25 cellular contexts compared by ENCODE assay signal in genomic region chr7:33807158-33807530, GRCh38.
DNase-seq lines count a peak whose midpoint lies in the region; ATAC-seq and TF ChIP-seq lines count a peak whose summit lies in the region.
"Had no signal": no experiment of that assay in that cellular context is flagged by ENCODE, and none has a peak within 500 bp of the region (broad histone marks: within the 10 kb centered on the region; RNA-seq: fewer than 3 reads in every experiment).

No MANE protein-coding gene starts in this region.

- H3K4me1 ChIP-seq in left ventricle myocardium inferior (peaks cover 21% of the 10 kb centered on the region), neural progenitor cell (peaks cover 3% of the 10 kb centered on the region), uterus (peaks cover 0 to 9% of the 10 kb centered on the region in 2 donors)

- peak overlapping the region; percentile 11 for H3K4me2 ChIP-seq in neural progenitor cell
- H3K4me2 ChIP-seq: KMS-11 had no signal

- TF ChIP-seq POLR2A in uterus (IDR thresholded peaks at IDR 0.05) = no peak

- H3K4me1 Mint-ChIP-seq in neural progenitor cell = peaks cover 10% of the 10 kb centered on the region
- H3K4me1 Mint-ChIP-seq: activated naive CD4-positive, alpha-beta T cell treated with anti-CD3 and anti-CD28 coated beads, Interleukin-2, amount 50 U/mL, for 24 hours had no signal

- H3K36me3 ChIP-seq in left ventricle myocardium inferior (no peaks in the 10 kb centered on the region), neural progenitor cell (no peaks in the 10 kb centered on the region), uterus (no peaks in the 10 kb centered on the region)
- H3K36me3 ChIP-seq: gastroesophageal sphincter, sigmoid colon had no signal

- H3K4me3 ChIP-seq in left ventricle myocardium inferior (no peak overlapping the region), neural progenitor cell (no peak overlapping the region), uterus (no peak overlapping the region)
- H3K4me3 ChIP-seq: gastroesophageal sphincter, sigmoid colon, SK-N-MC, testis had no signal

- intact Hi-C loops in left ventricle myocardium inferior (cut with micrococcal nuclease) (no loop called here), Right ventricle myocardium superior (cut with DNase I) (no loop called here), uterus (cut with DNase I; ENCODE audit: low total_unique reads) (no loop called here)

- H3K9me3 Mint-ChIP-seq in neural progenitor cell = no peaks in the 10 kb centered on the region
- H3K9me3 Mint-ChIP-seq: activated naive CD4-positive, alpha-beta T cell treated with anti-CD3 and anti-CD28 coated beads, Interleukin-2, amount 50 U/mL, for 24 hours; activated T-helper 2 cell treated with anti-CD3 and anti-CD28 coated beads, Interferon-gamma antibody, Interleukin-2, Interleukin-4, amounts not matched to agents 10 μg/mL and 5 μg/mL and 100 μg/mL, durations not matched to agents 14 hours and 24 hours and 36 hours had no signal

- H3F3A ChIP-seq in neural progenitor cell (ENCODE audit: low read depth) = no peaks in the 10 kb centered on the region

- H2AFZ ChIP-seq in neural progenitor cell (replicated peaks) = peak overlapping the region; percentile 37

- no peak for DNase-seq in left ventricle myocardium inferior
- no peak for DNase-seq in Right ventricle myocardium superior
- no peak for DNase-seq in epithelial cell of prostate (ENCODE audit: low read depth, low spot score)
- DNase-seq in neural progenitor cell (ENCODE audit: low spot score) = no peak
- no peak for DNase-seq in uterus
- DNase-seq in HK-2 (ENCODE audit: unreplicated experiment) = no peak
- DNase-seq in KG1 (lab: John Stamatoyannopoulos, UW) = no peak
- DNase-seq: activated CD4-positive, CD25-positive, alpha-beta regulatory T cell treated with anti-CD3 and anti-CD28 coated beads, Interleukin-2, amount 50 U/mL, for 72 hours; activated CD8-positive, alpha-beta memory T cell treated with anti-CD3 and anti-CD28 coated beads, Interleukin-2, amount 50 U/mL, for 48 hours; DMS79; GF-D8; MM.1S; NCI-H1417; NCI-H2081 treated with DMSO at 0.1 percent for 48 hours; sigmoid colon; stimulated activated naive CD4-positive, alpha-beta T cell; T-helper 2 cell had no signal

- ATAC-seq in Right ventricle myocardium superior (ENCODE audit: poor library complexity) = no peak
- no peak for ATAC-seq in HG03045 (IDR thresholded peaks at IDR 0.05; ENCODE audit: unreplicated experiment)
- ATAC-seq: gastroesophageal sphincter had no signal

- peaks cover 3% of the 10 kb centered on the region for H3K27me3 Mint-ChIP-seq in neural progenitor cell (ENCODE audit: insufficient read depth, low read depth)
- H3K27me3 Mint-ChIP-seq: activated CD4-positive, alpha-beta memory T cell treated with anti-CD3 and anti-CD28 coated beads for 36 hours; activated naive CD4-positive, alpha-beta T cell treated with anti-CD3 and anti-CD28 coated beads, Interleukin-2, amount 50 U/mL, for 24 hours had no signal

- H3K27ac ChIP-seq in left ventricle myocardium inferior (replicated peaks) (peak overlapping the region; percentile 60), epithelial cell of prostate (peak overlapping the region; percentile 88), neural progenitor cell (no peak overlapping the region), uterus (peak overlapping the region; percentile 46 to 53)
- H3K27ac ChIP-seq: gastroesophageal sphincter, KMS-11, SK-N-MC had no signal

- TF ChIP-seq CTCF in left ventricle myocardium inferior (IDR thresholded peaks at IDR 0.05; ENCODE audit: borderline replicate concordance) = no peak
- TF ChIP-seq CTCF in neural progenitor cell (IDR thresholded peaks at IDR 0.05) = no peak
- TF ChIP-seq CTCF in uterus (IDR thresholded peaks at IDR 0.05) = no peak

- no peak overlapping the region for H3K27ac Mint-ChIP-seq in neural progenitor cell
- H3K27ac Mint-ChIP-seq: activated CD4-positive, alpha-beta memory T cell treated with anti-CD3 and anti-CD28 coated beads for 36 hours; activated naive CD4-positive, alpha-beta T cell treated with anti-CD3 and anti-CD28 coated beads, Interleukin-2, amount 50 U/mL, for 24 hours; activated T-helper 2 cell treated with anti-CD3 and anti-CD28 coated beads, Interferon-gamma antibody, Interleukin-2, Interleukin-4, amounts not matched to agents 10 μg/mL and 5 μg/mL and 100 μg/mL, durations not matched to agents 14 hours and 24 hours and 36 hours had no signal

- H3K9me3 ChIP-seq in left ventricle myocardium inferior (replicated peaks) (no peaks in the 10 kb centered on the region), neural progenitor cell (ENCODE audit: low read depth) (no peaks in the 10 kb centered on the region), uterus (no peaks in the 10 kb centered on the region)
- H3K9me3 ChIP-seq: gastroesophageal sphincter, sigmoid colon, testis had no signal

- H3K27me3 ChIP-seq in left ventricle myocardium inferior (ENCODE audit: low read depth) (peaks cover 15% of the 10 kb centered on the region), neural progenitor cell (no peaks in the 10 kb centered on the region), uterus (no peaks in the 10 kb centered on the region)
- H3K27me3 ChIP-seq: gastroesophageal sphincter, sigmoid colon, testis had no signal

- H3K9ac ChIP-seq in neural progenitor cell = no peak overlapping the region
- H3K9ac ChIP-seq: KMS-11 had no signal

- no peaks in the 10 kb centered on the region for H3K36me3 Mint-ChIP-seq in neural progenitor cell
- H3K36me3 Mint-ChIP-seq: activated CD4-positive, alpha-beta memory T cell treated with anti-CD3 and anti-CD28 coated beads for 36 hours; activated naive CD4-positive, alpha-beta T cell treated with anti-CD3 and anti-CD28 coated beads, Interleukin-2, amount 50 U/mL, for 24 hours had no signal

- H4K20me1 ChIP-seq in neural progenitor cell (ENCODE audit: low read depth) = no peaks in the 10 kb centered on the region

- H3K79me2 ChIP-seq in neural progenitor cell (ENCODE audit: low read depth) = no peaks in the 10 kb centered on the region

- H3K4me3 Mint-ChIP-seq in neural progenitor cell = no peak overlapping the region
- H3K4me3 Mint-ChIP-seq: activated CD4-positive, alpha-beta memory T cell treated with anti-CD3 and anti-CD28 coated beads for 36 hours; activated naive CD4-positive, alpha-beta T cell treated with anti-CD3 and anti-CD28 coated beads, Interleukin-2, amount 50 U/mL, for 24 hours had no signal
